8 cellular contexts compared by ENCODE assay signal in genomic region chr1:204513117-204513716, GRCh38. TPM values are rescaled to one million over a fixed set of nuclear protein-coding genes. Genes with fewer than 3 reads are reported as not detected.
A peak's percentile ranks its signal among the peaks of the same experiment; 100 is the strongest.
DNase-seq lines count a peak whose midpoint lies in the region; ATAC-seq and TF ChIP-seq lines count a peak whose summit lies in the region.

No MANE protein-coding gene starts in this region.

- intact Hi-C loops in dendritic cell treated with granulocyte-macrophage colony-stimulating factor and Interleukin-4, amounts not matched to agents 40 ng/mL and 50 ng/mL, for 4 days (cut with micrococcal nuclease) = no loop called here

- H3K27me3 Mint-ChIP-seq in dendritic cell treated with granulocyte-macrophage colony-stimulating factor and Interleukin-4, amounts not matched to agents 40 ng/mL and 50 ng/mL, for 4 days = no peaks in the 10 kb centered on the region

- peak overlapping the region; percentile 95 for H3K27ac Mint-ChIP-seq in dendritic cell treated with granulocyte-macrophage colony-stimulating factor and Interleukin-4, amounts not matched to agents 40 ng/mL and 50 ng/mL, for 4 days

- H3K9me3 Mint-ChIP-seq in dendritic cell treated with granulocyte-macrophage colony-stimulating factor and Interleukin-4, amounts not matched to agents 40 ng/mL and 50 ng/mL, for 4 days = no peaks in the 10 kb centered on the region

- H3K36me3 Mint-ChIP-seq in dendritic cell treated with granulocyte-macrophage colony-stimulating factor and Interleukin-4, amounts not matched to agents 40 ng/mL and 50 ng/mL, for 4 days (ENCODE audit: low read depth) = peaks cover 8% of the 10 kb centered on the region

- peaks cover 0 to 17% (median 8%) of the 10 kb centered on the region in 4 donors for H3K4me1 ChIP-seq in Peyer's patch

- peak overlapping the region; percentile 66 for H3K4me3 Mint-ChIP-seq in dendritic cell treated with granulocyte-macrophage colony-stimulating factor and Interleukin-4, amounts not matched to agents 40 ng/mL and 50 ng/mL, for 4 days

- no peaks in the 10 kb centered on the region for H3K9me3 ChIP-seq in Peyer's patch

- ATAC-seq in GM21526 (IDR thresholded peaks at IDR 0.05; ENCODE audit: low FRiP score, unreplicated experiment) = peak; percentile 40

- peak overlapping the region; percentile 53 to 81 (median 64) for H3K27ac ChIP-seq in Peyer's patch

- peak overlapping the region in 2 of 4 donors; percentile 15 to 24 for H3K4me3 ChIP-seq in Peyer's patch

- H3K36me3 ChIP-seq in Peyer's patch = peaks cover 0 to 2% (median 0%) of the 10 kb centered on the region in 3 donors

- peak in 1 of 2 donors; percentile 6 for TF ChIP-seq POLR2A in Peyer's patch (IDR thresholded peaks at IDR 0.05)

- H3K27me3 ChIP-seq in Peyer's patch = no peaks in the 10 kb centered on the region

- DNase-seq in CD1c-positive myeloid dendritic cell (ENCODE audit: extremely low spot score) (peak; percentile 95), Peyer's patch (peak in 2 of 3 donors; percentile 62 to 67), cerebellar cortex (ENCODE audit: low spot score) (no peak), glomerular visceral epithelial cell (ENCODE audit: extremely low spot score) (no peak), NCI-H524 (lab: John Stamatoyannopoulos, UW) (no peak), GM19240 (ENCODE audit: insufficient read length, low spot score) (no peak)

- no peak for TF ChIP-seq CTCF in Peyer's patch (IDR thresholded peaks at IDR 0.05)

- peaks cover 39% of the 10 kb centered on the region for H3K4me1 Mint-ChIP-seq in dendritic cell treated with granulocyte-macrophage colony-stimulating factor and Interleukin-4, amounts not matched to agents 40 ng/mL and 50 ng/mL, for 4 days (ENCODE audit: low read depth)

RNA-seq across cellular contexts. Expression of gene MDM4, which starts 3.0 kb away (rescaled TPM):
- 100 to 1,000 TPM in 3 of 4 donors, 10 to 100 TPM in 1; 83.0 to 227 (median 125) TPM for total RNA-seq in Peyer's patch

RNA-seq across cellular contexts. Expression of gene PIK3C2B, which starts 18.6 kb away (rescaled TPM):
- 100 to 1,000 TPM in 3 of 4 donors, 10 to 100 TPM in 1; 68.5 to 162 (median 134) TPM for total RNA-seq in Peyer's patch

Comparison
In these comparisons a context has a peak if more than half of its experiments do, and no peak if none do; other contexts are left out.
1. DNase-seq: peak in CD1c-positive myeloid dendritic cell (single experiment) and Peyer's patch (2 of 3); none in cerebellar cortex (single experiment), glomerular visceral epithelial cell (single experiment), NCI-H524 (0 of 2) and GM19240 (single experiment).